ENCODE assay signal across 30 cellular contexts in genomic region chr16:12467418-12468210, GRCh38.
"Had no signal": no experiment of that assay in that cellular context is flagged by ENCODE, and none has a peak within 500 bp of the region (broad histone marks: within the 10 kb centered on the region; RNA-seq: fewer than 3 reads in every experiment).

No MANE protein-coding gene starts in this region.

- ATAC-seq: activated naive CD8-positive, alpha-beta T cell treated with anti-CD3 and anti-CD28 coated beads, Interleukin-2, amount 50 U/mL, for 24 hours; activated T-cell treated with anti-CD3 and anti-CD28 coated beads, Interleukin-2, amount 50 U/mL, for 4 hours; Panc1 had no signal

- DNase-seq: activated CD4-positive, alpha-beta T cell treated with anti-CD3 and anti-CD28 coated beads for 1 hour; activated CD4-positive, alpha-beta T cell treated with anti-CD3 and anti-CD28 coated beads, Interleukin-2, amount 10 ng/mL, durations not matched to agents 24 days and 14 days; activated CD4-positive, alpha-beta T cell treated with anti-CD3 and anti-CD28 coated beads, Interleukin-2, amount 50 U/mL, for 48 hours; activated CD4-positive, CD25-positive, alpha-beta regulatory T cell; activated CD8-positive, alpha-beta memory T cell treated with anti-CD3 and anti-CD28 coated beads, Interleukin-2, amount 50 U/mL, for 4 hours; activated effector memory CD4-positive, alpha-beta T cell treated with Interleukin-2 at 50 U/mL for 16 hours; activated naive CD4-positive, alpha-beta T cell treated with anti-CD3 and anti-CD28 coated beads, Interleukin-2, amount 10 ng/mL, durations not matched to agents 7 days and 5 days; activated naive CD8-positive, alpha-beta T cell treated with anti-CD3 and anti-CD28 coated beads, Interleukin-2, amount 50 U/mL, for 24 hours; activated T-cell treated with anti-CD3 and anti-CD28 coated beads for 4 hours; activated T-cell treated with anti-CD3 and anti-CD28 coated beads, Interleukin-2, amount 50 U/mL, for 4 hours; anterior cingulate cortex; caudate nucleus; cerebellar nuclear complex; Kasumi-1; MG63; NCI-H1048; NCI-H1105 treated with DMSO at 0.1 percent for 48 hours; NCI-H1436; NCI-H1694; NCI-H1930; NCI-H2081 treated with DMSO at 0.1 percent for 48 hours; NCI-H524 treated with DMSO at 0.1 percent for 48 hours; SHP77; SJCRH30; T1000; WERI-Rb-1 had no signal

- H3K27me3 Mint-ChIP-seq: activated CD4-positive, alpha-beta T cell treated with anti-CD3 and anti-CD28 coated beads, Interleukin-2, amount 10 ng/mL, durations not matched to agents 24 days and 14 days; activated naive CD4-positive, alpha-beta T cell treated with anti-CD3 and anti-CD28 coated beads, Interleukin-2, amount 10 ng/mL, durations not matched to agents 7 days and 5 days; activated naive CD8-positive, alpha-beta T cell; activated naive CD8-positive, alpha-beta T cell treated with anti-CD3 and anti-CD28 coated beads, Interleukin-2, amount 50 U/mL, for 24 hours had no signal

- H3K36me3 Mint-ChIP-seq: activated naive CD4-positive, alpha-beta T cell treated with anti-CD3 and anti-CD28 coated beads, Interleukin-2, amount 10 ng/mL, durations not matched to agents 7 days and 5 days had no signal

- H3K4me1 Mint-ChIP-seq: activated CD4-positive, alpha-beta T cell treated with anti-CD3 and anti-CD28 coated beads, Interleukin-2, amount 10 ng/mL, durations not matched to agents 24 days and 14 days; activated naive CD4-positive, alpha-beta T cell treated with anti-CD3 and anti-CD28 coated beads, Interleukin-2, amount 10 ng/mL, durations not matched to agents 7 days and 5 days; activated naive CD8-positive, alpha-beta T cell treated with anti-CD3 and anti-CD28 coated beads, Interleukin-2, amount 50 U/mL, for 24 hours had no signal

- H3K27ac Mint-ChIP-seq: activated CD4-positive, alpha-beta T cell treated with anti-CD3 and anti-CD28 coated beads, Interleukin-2, amount 10 ng/mL, durations not matched to agents 24 days and 14 days; activated naive CD4-positive, alpha-beta T cell treated with anti-CD3 and anti-CD28 coated beads, Interleukin-2, amount 10 ng/mL, durations not matched to agents 7 days and 5 days; activated naive CD8-positive, alpha-beta T cell; activated naive CD8-positive, alpha-beta T cell treated with anti-CD3 and anti-CD28 coated beads, Interleukin-2, amount 50 U/mL, for 24 hours; activated T-helper 1 cell treated with anti-CD3 and anti-CD28 coated beads, Interleukin-12 subunit alpha, Interleukin-12 subunit beta, Interleukin-2, Interleukin-4 antibody, amounts not matched to agents 30 ng/mL and 10 ng/mL and 1 ng/mL, durations not matched to agents 14 hours and 24 hours and 36 hours had no signal

- H3K4me3 Mint-ChIP-seq: activated CD4-positive, alpha-beta T cell treated with anti-CD3 and anti-CD28 coated beads, Interleukin-2, amount 10 ng/mL, durations not matched to agents 24 days and 14 days; activated naive CD4-positive, alpha-beta T cell treated with anti-CD3 and anti-CD28 coated beads, Interleukin-2, amount 10 ng/mL, durations not matched to agents 7 days and 5 days; activated naive CD8-positive, alpha-beta T cell; activated naive CD8-positive, alpha-beta T cell treated with anti-CD3 and anti-CD28 coated beads, Interleukin-2, amount 50 U/mL, for 24 hours; activated T-cell treated with anti-CD3 and anti-CD28 coated beads, Interleukin-2, amount 50 U/mL, for 4 hours; activated T-helper 1 cell treated with anti-CD3 and anti-CD28 coated beads, Interleukin-12 subunit alpha, Interleukin-12 subunit beta, Interleukin-2, Interleukin-4 antibody, amounts not matched to agents 30 ng/mL and 10 ng/mL and 1 ng/mL, durations not matched to agents 14 hours and 24 hours and 36 hours; brain had no signal

- H3K9me3 Mint-ChIP-seq: activated CD4-positive, alpha-beta T cell treated with anti-CD3 and anti-CD28 coated beads, Interleukin-2, amount 10 ng/mL, durations not matched to agents 24 days and 14 days; activated naive CD4-positive, alpha-beta T cell treated with anti-CD3 and anti-CD28 coated beads, Interleukin-2, amount 10 ng/mL, durations not matched to agents 7 days and 5 days; activated naive CD8-positive, alpha-beta T cell treated with anti-CD3 and anti-CD28 coated beads, Interleukin-2, amount 50 U/mL, for 24 hours; activated T-cell treated with anti-CD3 and anti-CD28 coated beads, Interleukin-2, amount 50 U/mL, for 4 hours; activated T-helper 1 cell treated with anti-CD3 and anti-CD28 coated beads, Interleukin-12 subunit alpha, Interleukin-12 subunit beta, Interleukin-2, Interleukin-4 antibody, amounts not matched to agents 30 ng/mL and 10 ng/mL and 1 ng/mL, durations not matched to agents 14 hours and 24 hours and 36 hours had no signal
